In the genomic region with DNA sequence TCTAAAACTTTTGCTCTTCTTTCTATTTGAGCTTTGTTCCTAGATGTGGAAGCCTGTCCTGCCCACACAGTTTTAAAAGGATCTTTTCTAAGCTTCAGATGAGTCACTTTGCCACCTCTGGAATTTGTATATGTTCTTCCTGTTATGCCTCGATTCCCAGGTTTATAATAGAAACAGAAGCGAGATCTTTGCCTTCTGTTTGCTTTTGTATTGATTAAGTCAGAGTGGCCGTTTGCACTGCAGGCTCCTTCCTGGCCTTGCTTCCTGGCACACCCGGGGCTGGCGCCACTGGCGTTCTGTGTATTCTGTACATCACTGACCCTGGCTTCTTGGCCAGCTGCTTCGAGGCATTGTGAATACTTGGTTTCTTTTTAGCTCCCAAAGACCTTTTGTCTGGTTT, we compare ENCODE assay signal across 16 cellular contexts.
A peak's percentile ranks its signal among the peaks of the same experiment; 100 is the strongest.
DNase-seq lines count a peak whose midpoint lies in the region; ATAC-seq, FAIRE-seq and TF ChIP-seq lines count a peak whose summit lies in the region.
"Had no signal": no experiment of that assay in that cellular context is flagged by ENCODE, and none has a peak within 500 bp of the region (broad histone marks: within the 10 kb centered on the region; RNA-seq: fewer than 3 reads in every experiment).

No MANE protein-coding gene starts in this region.

- peak overlapping the region; percentile 53 for H3K27ac ChIP-seq in SJSA1
- H3K27ac ChIP-seq in esophagus muscularis mucosa (replicated peaks in 1 of 4) = peak overlapping the region in 3 of 4 donors; percentile 84 to 93 (median 90)
- peak overlapping the region in 1 of 4 donors; percentile 19 for H3K27ac ChIP-seq in pancreas
- no peak overlapping the region for H3K27ac ChIP-seq in left lung
- H3K27ac ChIP-seq in vagina = no peak overlapping the region
- H3K27ac ChIP-seq: coronary artery, left ventricle myocardium inferior had no signal

- TF ChIP-seq POLR2A in esophagus muscularis mucosa (IDR thresholded peaks at IDR 0.05; ENCODE audit: low read depth) = no peak
- TF ChIP-seq POLR2A in vagina (IDR thresholded peaks at IDR 0.05) = no peak

- no peak overlapping the region for H3K4me3 ChIP-seq in SJSA1
- no peak overlapping the region for H3K4me3 ChIP-seq in esophagus muscularis mucosa
- no peak overlapping the region for H3K4me3 ChIP-seq in pancreas
- H3K4me3 ChIP-seq in left lung = no peak overlapping the region
- no peak overlapping the region for H3K4me3 ChIP-seq in vagina
- H3K4me3 ChIP-seq: coronary artery, left ventricle myocardium inferior had no signal

- no peak for TF ChIP-seq EP300 in esophagus muscularis mucosa (IDR thresholded peaks at IDR 0.05)

- H3K4me1 ChIP-seq in SJSA1 (replicated peaks) (peaks cover 84% of the 10 kb centered on the region), esophagus muscularis mucosa (peaks cover 6 to 74% (median 65%) of the 10 kb centered on the region in 4 donors), pancreas (peaks cover 20 to 43% (median 38%) of the 10 kb centered on the region in 3 donors), left lung (no peaks in the 10 kb centered on the region), vagina (peaks cover 8% of the 10 kb centered on the region)
- H3K4me1 ChIP-seq: left ventricle myocardium inferior had no signal

- FAIRE-seq in pancreas (lab: Jason Lieb, UNC) = no peak

- DNase-seq in EL (peak; percentile 47), SJSA1 (ENCODE audit: low read depth in 1 of 2, low spot score in 2 of 2) (peak in 1 of 2 experiments; percentile 67), esophagus muscularis mucosa (ENCODE audit: extremely low spot score) (no peak), pancreas (peak in 1 of 6 donors; percentile 48), left lung (no peak), vagina (ENCODE audit: extremely low spot score in 2 of 2) (no peak), Ammon's horn (ENCODE audit: low spot score) (no peak)
- DNase-seq: activated CD4-positive, alpha-beta memory T cell treated with anti-CD3 and anti-CD28 coated beads, Interleukin-2, amount 10 ng/mL, durations not matched to agents 7 days and 5 days; activated gamma-delta T cell; CD4-positive, alpha-beta memory T cell; left ventricle myocardium inferior; NCI-H1436 treated with DMSO at 0.1 percent for 48 hours; stimulated activated naive CD4-positive, alpha-beta T cell treated with Interleukin-2 at 50 U/mL for 16 hours; T-helper 2 cell had no signal

- intact Hi-C loops in esophagus muscularis mucosa (cut with DNase I) = loop anchor here (5.0 kb wide), 1 partner anchor 90 kb away; a partner anchor contains a TSS
- intact Hi-C loops in pancreas (cut with DNase I) = no loop called here
- intact Hi-C loops in left lung (cut with DNase I) = no loop called here
- intact Hi-C loops in vagina (cut with DNase I) = no loop called here

- TF ChIP-seq CTCF in esophagus muscularis mucosa (IDR thresholded peaks at IDR 0.05) = no peak
- no peak for TF ChIP-seq CTCF in pancreas (IDR thresholded peaks at IDR 0.05)
- no peak for TF ChIP-seq CTCF in left lung (IDR thresholded peaks at IDR 0.05)
- no peak for TF ChIP-seq CTCF in vagina (IDR thresholded peaks at IDR 0.05)

- H3K9me3 ChIP-seq in SJSA1 (replicated peaks) (no peaks in the 10 kb centered on the region), esophagus muscularis mucosa (no peaks in the 10 kb centered on the region), pancreas (no peaks in the 10 kb centered on the region), left lung (no peaks in the 10 kb centered on the region), vagina (no peaks in the 10 kb centered on the region)
- H3K9me3 ChIP-seq: left ventricle myocardium inferior had no signal

- H3K36me3 ChIP-seq in SJSA1 (peaks cover 34% of the 10 kb centered on the region), esophagus muscularis mucosa (peaks cover 0 to 15% (median 3%) of the 10 kb centered on the region in 4 donors), pancreas (no peaks in the 10 kb centered on the region), left lung (no peaks in the 10 kb centered on the region), vagina (no peaks in the 10 kb centered on the region)
- H3K36me3 ChIP-seq: left ventricle myocardium inferior had no signal

- 44% methylated on average over 7 of the region's 7 CpGs for WGBS in esophagus muscularis mucosa
- 20 to 22% methylated on average over 7 of the region's 7 CpGs for WGBS in pancreas, 2 donors

- H3K27me3 ChIP-seq in SJSA1 (replicated peaks) (no peaks in the 10 kb centered on the region), esophagus muscularis mucosa (no peaks in the 10 kb centered on the region), pancreas (no peaks in the 10 kb centered on the region), left lung (no peaks in the 10 kb centered on the region), vagina (no peaks in the 10 kb centered on the region)

- ATAC-seq in pancreas = peak in 3 of 4 donors; percentile 7 to 38 (median 37)
- ATAC-seq in GM18907 (IDR thresholded peaks at IDR 0.05; ENCODE audit: unreplicated experiment) = no peak
- ATAC-seq in left lung = no peak

Comparison
In these comparisons a context has a peak if more than half of its experiments do, and no peak if none do; other contexts are left out.
1. H3K27ac ChIP-seq: peak in SJSA1 (single experiment) and esophagus muscularis mucosa (3 of 4); none in left lung (0 of 2) and vagina (single experiment).
2. ATAC-seq: peak in pancreas (3 of 4); none in GM18907 (single experiment) and left lung (single experiment).